ENCODE assay signal across 2 cellular contexts in genomic region chr7:71652551-71652950, GRCh38.
A peak's percentile ranks its signal among the peaks of the same experiment; 100 is the strongest.
TF ChIP-seq lines count a peak whose summit lies in the region.

No MANE protein-coding gene starts in this region.

TF ChIP-seq in GM23338, 12 proteins besides CTCF, POLR2A, EP300 and RAD21 (continued from another document):
- no peak for TF ChIP-seq ETS1 (IDR thresholded peaks at IDR 0.05)
- TF ChIP-seq REST (IDR thresholded peaks at IDR 0.05; ENCODE audit: unreplicated experiment), result no peak
- no peak for TF ChIP-seq ZNF331 (CRISPR knock-in tag; IDR thresholded peaks at IDR 0.05; ENCODE audit: low read depth)
- TF ChIP-seq NANOG (IDR thresholded peaks at IDR 0.05; ENCODE audit: borderline replicate concordance), result peak; percentile 58; the same call in 1 of the 2 replicates
- TF ChIP-seq, protein P1, sequence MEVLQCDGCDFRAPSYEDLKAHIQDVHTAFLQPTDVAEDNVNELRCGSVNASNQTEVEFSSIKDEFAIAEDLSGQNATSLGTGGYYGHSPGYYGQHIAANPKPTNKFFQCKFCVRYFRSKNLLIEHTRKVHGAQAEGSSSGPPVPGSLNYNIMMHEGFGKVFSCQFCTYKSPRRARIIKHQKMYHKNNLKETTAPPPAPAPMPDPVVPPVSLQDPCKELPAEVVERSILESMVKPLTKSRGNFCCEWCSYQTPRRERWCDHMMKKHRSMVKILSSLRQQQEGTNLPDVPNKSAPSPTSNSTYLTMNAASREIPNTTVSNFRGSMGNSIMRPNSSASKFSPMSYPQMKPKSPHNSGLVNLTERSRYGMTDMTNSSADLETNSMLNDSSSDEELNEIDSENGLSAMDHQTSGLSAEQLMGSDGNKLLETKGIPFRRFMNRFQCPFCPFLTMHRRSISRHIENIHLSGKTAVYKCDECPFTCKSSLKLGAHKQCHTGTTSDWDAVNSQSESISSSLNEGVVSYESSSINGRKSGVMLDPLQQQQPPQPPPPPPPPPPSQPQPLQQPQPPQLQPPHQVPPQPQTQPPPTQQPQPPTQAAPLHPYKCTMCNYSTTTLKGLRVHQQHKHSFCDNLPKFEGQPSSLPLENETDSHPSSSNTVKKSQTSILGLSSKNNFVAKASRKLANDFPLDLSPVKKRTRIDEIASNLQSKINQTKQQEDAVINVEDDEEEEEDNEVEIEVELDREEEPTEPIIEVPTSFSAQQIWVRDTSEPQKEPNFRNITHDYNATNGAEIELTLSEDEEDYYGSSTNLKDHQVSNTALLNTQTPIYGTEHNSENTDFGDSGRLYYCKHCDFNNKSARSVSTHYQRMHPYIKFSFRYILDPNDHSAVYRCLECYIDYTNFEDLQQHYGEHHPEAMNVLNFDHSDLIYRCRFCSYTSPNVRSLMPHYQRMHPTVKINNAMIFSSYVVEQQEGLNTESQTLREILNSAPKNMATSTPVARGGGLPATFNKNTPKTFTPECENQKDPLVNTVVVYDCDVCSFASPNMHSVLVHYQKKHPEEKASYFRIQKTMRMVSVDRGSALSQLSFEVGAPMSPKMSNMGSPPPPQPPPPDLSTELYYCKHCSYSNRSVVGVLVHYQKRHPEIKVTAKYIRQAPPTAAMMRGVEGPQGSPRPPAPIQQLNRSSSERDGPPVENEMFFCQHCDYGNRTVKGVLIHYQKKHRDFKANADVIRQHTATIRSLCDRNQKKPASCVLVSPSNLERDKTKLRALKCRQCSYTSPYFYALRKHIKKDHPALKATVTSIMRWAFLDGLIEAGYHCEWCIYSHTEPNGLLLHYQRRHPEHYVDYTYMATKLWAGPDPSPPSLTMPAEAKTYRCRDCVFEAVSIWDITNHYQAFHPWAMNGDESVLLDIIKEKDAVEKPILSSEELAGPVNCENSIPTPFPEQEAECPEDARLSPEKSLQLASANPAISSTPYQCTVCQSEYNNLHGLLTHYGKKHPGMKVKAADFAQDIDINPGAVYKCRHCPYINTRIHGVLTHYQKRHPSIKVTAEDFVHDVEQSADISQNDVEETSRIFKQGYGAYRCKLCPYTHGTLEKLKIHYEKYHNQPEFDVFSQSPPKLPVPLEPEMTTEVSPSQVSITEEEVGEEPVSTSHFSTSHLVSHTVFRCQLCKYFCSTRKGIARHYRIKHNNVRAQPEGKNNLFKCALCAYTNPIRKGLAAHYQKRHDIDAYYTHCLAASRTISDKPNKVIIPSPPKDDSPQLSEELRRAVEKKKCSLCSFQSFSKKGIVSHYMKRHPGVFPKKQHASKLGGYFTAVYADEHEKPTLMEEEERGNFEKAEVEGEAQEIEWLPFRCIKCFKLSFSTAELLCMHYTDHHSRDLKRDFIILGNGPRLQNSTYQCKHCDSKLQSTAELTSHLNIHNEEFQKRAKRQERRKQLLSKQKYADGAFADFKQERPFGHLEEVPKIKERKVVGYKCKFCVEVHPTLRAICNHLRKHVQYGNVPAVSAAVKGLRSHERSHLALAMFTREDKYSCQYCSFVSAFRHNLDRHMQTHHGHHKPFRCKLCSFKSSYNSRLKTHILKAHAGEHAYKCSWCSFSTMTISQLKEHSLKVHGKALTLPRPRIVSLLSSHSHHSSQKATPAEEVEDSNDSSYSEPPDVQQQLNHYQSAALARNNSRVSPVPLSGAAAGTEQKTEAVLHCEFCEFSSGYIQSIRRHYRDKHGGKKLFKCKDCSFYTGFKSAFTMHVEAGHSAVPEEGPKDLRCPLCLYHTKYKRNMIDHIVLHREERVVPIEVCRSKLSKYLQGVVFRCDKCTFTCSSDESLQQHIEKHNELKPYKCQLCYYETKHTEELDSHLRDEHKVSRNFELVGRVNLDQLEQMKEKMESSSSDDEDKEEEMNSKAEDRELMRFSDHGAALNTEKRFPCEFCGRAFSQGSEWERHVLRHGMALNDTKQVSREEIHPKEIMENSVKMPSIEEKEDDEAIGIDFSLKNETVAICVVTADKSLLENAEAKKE (CRISPR knock-in tag; IDR thresholded peaks at IDR 0.05), result peak; percentile 73
- no peak for TF ChIP-seq EZH2phosphoT487 (IDR thresholded peaks at IDR 0.05; ENCODE audit: unreplicated experiment)
- no peak for TF ChIP-seq ZNF114 (CRISPR knock-in tag; IDR thresholded peaks at IDR 0.05)

TF ChIP-seq in neural cell, 6 proteins besides CTCF, POLR2A, EP300 and RAD21 (continued from another document):
- TF ChIP-seq REST (IDR thresholded peaks at IDR 0.05; ENCODE audit: borderline replicate concordance) (peak; percentile 69), EZH2 (IDR thresholded peaks at IDR 0.05; ENCODE audit: borderline replicate concordance, insufficient read depth, low read length, poor library complexity, severe bottlenecking) (no peak), POLR2AphosphoS5 (IDR thresholded peaks at IDR 0.05) (no peak), MXI1 (conservative IDR thresholded peaks at IDR 0.05; ENCODE audit: poor library complexity, severe bottlenecking) (no peak)
